Comparison of ENCODE assay signal across 28 cellular contexts in genomic region chrX:132520792-132521191, GRCh38.
"Had no signal": no experiment of that assay in that cellular context is flagged by ENCODE, and none has a peak within 500 bp of the region (broad histone marks: within the 10 kb centered on the region; RNA-seq: fewer than 3 reads in every experiment).

No MANE protein-coding gene starts in this region.

- ATAC-seq: esophagus mucosa; gastroesophageal sphincter; heart left ventricle; left cardiac atrium; lower lobe of right lung; naive thymus-derived CD8-positive, alpha-beta T cell; psoas muscle; right cardiac atrium; stimulated activated naive CD8-positive, alpha-beta T cell treated with anti-CD3 and anti-CD28 coated beads, Interleukin-15, amount 100 ng/mL, for 72 hours; upper lobe of right lung had no signal

- H3K4me3 Mint-ChIP-seq: dendritic cell treated with granulocyte-macrophage colony-stimulating factor and Interleukin-4, amounts not matched to agents 40 ng/mL and 50 ng/mL, for 4 days; endodermal cell; naive thymus-derived CD8-positive, alpha-beta T cell; nephron progenitor cell; stimulated activated naive CD8-positive, alpha-beta T cell treated with anti-CD3 and anti-CD28 coated beads, Interleukin-15, amount 100 ng/mL, for 72 hours had no signal

- H3K27ac Mint-ChIP-seq: dendritic cell treated with granulocyte-macrophage colony-stimulating factor and Interleukin-4, amounts not matched to agents 40 ng/mL and 50 ng/mL, for 4 days; endodermal cell; naive thymus-derived CD8-positive, alpha-beta T cell; nephron progenitor cell; stimulated activated naive CD8-positive, alpha-beta T cell treated with anti-CD3 and anti-CD28 coated beads, Interleukin-15, amount 100 ng/mL, for 72 hours had no signal

- H3K27me3 ChIP-seq: gastroesophageal sphincter, hepatocyte, suprapubic skin, transverse colon, upper lobe of right lung, uterus had no signal

- H3K36me3 ChIP-seq: colonic mucosa, gastroesophageal sphincter, heart left ventricle, left ventricle myocardium inferior, lower lobe of right lung, suprapubic skin, transverse colon, upper lobe of right lung, uterus had no signal

- H3K79me2 ChIP-seq: hepatocyte had no signal

- H3K4me1 ChIP-seq: colonic mucosa, gastroesophageal sphincter, heart left ventricle, left ventricle myocardium inferior, lower lobe of right lung, psoas muscle, suprapubic skin, transverse colon, upper lobe of right lung, uterus had no signal

- H2AFZ ChIP-seq: hepatocyte had no signal

- H3K36me3 Mint-ChIP-seq: naive thymus-derived CD8-positive, alpha-beta T cell had no signal

- H3K4me1 Mint-ChIP-seq: naive thymus-derived CD8-positive, alpha-beta T cell; nephron progenitor cell; stimulated activated naive CD8-positive, alpha-beta T cell treated with anti-CD3 and anti-CD28 coated beads, Interleukin-15, amount 100 ng/mL, for 72 hours had no signal

- H3K4me3 ChIP-seq: colonic mucosa, gastroesophageal sphincter, heart left ventricle, hepatocyte, left ventricle myocardium inferior, lower lobe of right lung, psoas muscle, skin epidermis, suprapubic skin, transverse colon, upper lobe of right lung, uterus had no signal

- H3K4me2 ChIP-seq: hepatocyte had no signal

- H3K9me3 Mint-ChIP-seq: dendritic cell treated with granulocyte-macrophage colony-stimulating factor and Interleukin-4, amounts not matched to agents 40 ng/mL and 50 ng/mL, for 4 days; endodermal cell; naive thymus-derived CD8-positive, alpha-beta T cell; nephron progenitor cell; stimulated activated naive CD8-positive, alpha-beta T cell treated with anti-CD3 and anti-CD28 coated beads, Interleukin-15, amount 100 ng/mL, for 72 hours had no signal

- H3K9me3 ChIP-seq: colonic mucosa, gastroesophageal sphincter, heart left ventricle, left ventricle myocardium inferior, lower lobe of right lung, psoas muscle, suprapubic skin, transverse colon, upper lobe of right lung, uterus had no signal

- H3K27ac ChIP-seq: colonic mucosa, epithelial cell of prostate, gastroesophageal sphincter, heart left ventricle, hepatocyte, left ventricle myocardium inferior, lower lobe of right lung, psoas muscle, skin epidermis, suprapubic skin, transverse colon, upper lobe of right lung, uterus had no signal

- DNase-seq: colonic mucosa; effector CD8-positive, alpha-beta T cell; endodermal cell; foreskin fibroblast; heart left ventricle; left cardiac atrium; left ventricle myocardium inferior; lower lobe of right lung; naive thymus-derived CD8-positive, alpha-beta T cell; nephron progenitor cell; nucleus accumbens; posterior cingulate gyrus; psoas muscle; right cardiac atrium; stimulated activated CD4-positive, alpha-beta T cell treated with anti-CD3 and anti-CD28 coated beads, Interleukin-15, amount 100 ng/mL, for 24 hours; stimulated activated CD4-positive, alpha-beta T cell treated with anti-CD3 and anti-CD28 coated beads, Interleukin-2, amount 100 ng/mL, for 48 hours; stimulated activated naive CD4-positive, alpha-beta T cell; stimulated activated naive CD8-positive, alpha-beta T cell treated with anti-CD3 and anti-CD28 coated beads, Interleukin-15, amount 100 ng/mL, for 72 hours; transverse colon; upper lobe of right lung; uterus had no signal

- H3K27me3 Mint-ChIP-seq: dendritic cell treated with granulocyte-macrophage colony-stimulating factor and Interleukin-4, amounts not matched to agents 40 ng/mL and 50 ng/mL, for 4 days; stimulated activated naive CD8-positive, alpha-beta T cell treated with anti-CD3 and anti-CD28 coated beads, Interleukin-15, amount 100 ng/mL, for 72 hours had no signal
